ENCODE assay signal across 12 cellular contexts in the genomic region with DNA sequence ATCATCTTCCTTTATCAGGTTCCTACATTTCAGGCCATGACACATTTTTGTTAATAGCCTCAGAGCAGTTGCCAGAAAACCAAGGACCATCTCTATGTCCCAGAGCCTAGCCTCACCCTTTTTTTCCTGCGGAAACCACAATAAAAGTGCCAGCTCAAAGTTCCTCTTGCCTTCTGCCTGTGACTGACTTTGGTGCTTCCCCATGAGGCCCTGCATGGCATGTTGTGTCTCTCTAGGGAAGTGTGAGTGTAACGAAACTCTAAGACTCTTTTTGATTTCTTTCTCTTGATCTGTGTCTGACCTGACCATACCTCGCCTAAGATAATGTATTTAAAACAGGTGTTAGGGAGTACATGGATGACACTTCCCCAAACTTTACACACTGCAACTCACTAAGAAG.
DNase-seq lines count a peak whose midpoint lies in the region; ATAC-seq and TF ChIP-seq lines count a peak whose summit lies in the region.
"Had no signal": no experiment of that assay in that cellular context is flagged by ENCODE, and none has a peak within 500 bp of the region (broad histone marks: within the 10 kb centered on the region; RNA-seq: fewer than 3 reads in every experiment).

No MANE protein-coding gene starts in this region.

- H3K4me1 Mint-ChIP-seq in T-helper 17 cell (no peaks in the 10 kb centered on the region), naive B cell (peaks cover 11 to 23% (median 22%) of the 10 kb centered on the region in 3 donors), nephron progenitor cell (no peaks in the 10 kb centered on the region)

- ATAC-seq in GM18511 (IDR thresholded peaks at IDR 0.05; ENCODE audit: unreplicated experiment): peak; percentile 81
- peak; percentile 72 for ATAC-seq in GM21717 (IDR thresholded peaks at IDR 0.05; ENCODE audit: unreplicated experiment)
- peak; percentile 45 for ATAC-seq in T-helper 17 cell
- ATAC-seq in naive B cell (ENCODE audit: low read depth in 2 of 2): peak; percentile 68 to 83
- ATAC-seq in GM21723 (IDR thresholded peaks at IDR 0.05; ENCODE audit: unreplicated experiment): no peak

- no peak overlapping the region for H3K27ac Mint-ChIP-seq in T-helper 17 cell
- peak overlapping the region in 4 of 6 donors; percentile 16 to 55 (median 38) for H3K27ac Mint-ChIP-seq in naive B cell
- H3K27ac Mint-ChIP-seq in nephron progenitor cell: no peak overlapping the region
- H3K27ac Mint-ChIP-seq: stimulated activated naive CD8-positive, alpha-beta T cell treated with anti-CD3 and anti-CD28 coated beads, Interleukin-15, Interleukin-2, amounts not matched to agents 100 ng/mL and 50 ng/mL, for 24 hours had no signal

- H3K9me3 ChIP-seq in T-helper 17 cell (ENCODE audit: control insufficient read depth, low read length, poor library complexity, severe bottlenecking): no peaks in the 10 kb centered on the region
- H3K9me3 ChIP-seq in SJCRH30 (replicated peaks): no peaks in the 10 kb centered on the region

- H3K9me3 Mint-ChIP-seq in naive B cell (peaks cover 0 to 2% (median 0%) of the 10 kb centered on the region in 7 donors), nephron progenitor cell (no peaks in the 10 kb centered on the region)
- H3K9me3 Mint-ChIP-seq: stimulated activated naive CD8-positive, alpha-beta T cell treated with anti-CD3 and anti-CD28 coated beads, Interleukin-15, Interleukin-2, amounts not matched to agents 100 ng/mL and 50 ng/mL, for 24 hours had no signal

- no peak for DNase-seq in T-helper 17 cell
- DNase-seq in naive B cell: peak; percentile 12
- no peak for DNase-seq in SJCRH30
- DNase-seq in NCI-H2227 treated with DMSO at 0.1 percent for 48 hours (lab: John Stamatoyannopoulos, UW): no peak
- DNase-seq in nephron progenitor cell: no peak
- DNase-seq: activated CD8-positive, alpha-beta memory T cell treated with anti-CD3 and anti-CD28 coated beads, Interleukin-2, amount 50 U/mL, for 48 hours; COR-L47 had no signal

- no peaks in the 10 kb centered on the region for H3K27me3 Mint-ChIP-seq in T-helper 17 cell
- no peaks in the 10 kb centered on the region for H3K27me3 Mint-ChIP-seq in naive B cell
- peaks cover 4% of the 10 kb centered on the region for H3K27me3 Mint-ChIP-seq in nephron progenitor cell (ENCODE audit: low read depth, poor library complexity)
- H3K27me3 Mint-ChIP-seq: stimulated activated naive CD8-positive, alpha-beta T cell treated with anti-CD3 and anti-CD28 coated beads, Interleukin-15, Interleukin-2, amounts not matched to agents 100 ng/mL and 50 ng/mL, for 24 hours had no signal

- H3K4me3 Mint-ChIP-seq in T-helper 17 cell: no peak overlapping the region
- peak overlapping the region in 1 of 8 donors; percentile 20 for H3K4me3 Mint-ChIP-seq in naive B cell
- no peak overlapping the region for H3K4me3 Mint-ChIP-seq in nephron progenitor cell
- H3K4me3 Mint-ChIP-seq: stimulated activated naive CD8-positive, alpha-beta T cell treated with anti-CD3 and anti-CD28 coated beads, Interleukin-15, Interleukin-2, amounts not matched to agents 100 ng/mL and 50 ng/mL, for 24 hours had no signal

- no peaks in the 10 kb centered on the region for H3K36me3 Mint-ChIP-seq in T-helper 17 cell (ENCODE audit: low read depth)
- no peaks in the 10 kb centered on the region for H3K36me3 Mint-ChIP-seq in naive B cell
- no peaks in the 10 kb centered on the region for H3K36me3 Mint-ChIP-seq in nephron progenitor cell (ENCODE audit: low read depth)

- H3K27me3 ChIP-seq in SJCRH30: no peaks in the 10 kb centered on the region; the same call in 1 of the 2 replicates

- H3K4me1 ChIP-seq in SJCRH30: no peaks in the 10 kb centered on the region

- no peak overlapping the region for H3K4me3 ChIP-seq in SJCRH30
- H3K4me3 ChIP-seq: lung had no signal

- no peak overlapping the region for H3K27ac ChIP-seq in SJCRH30

- no peak for TF ChIP-seq CTCF in nephron progenitor cell (IDR thresholded peaks at IDR 0.05)

- no peaks in the 10 kb centered on the region for H3K36me3 ChIP-seq in SJCRH30

Comparison
In these comparisons a context has a peak if more than half of its experiments do, and no peak if none do; other contexts are left out.
1. H3K27ac Mint-ChIP-seq: peak in naive B cell (4 of 6); none in T-helper 17 cell (single experiment) and nephron progenitor cell (single experiment).